Comparison of ENCODE assay signal across 1 cellular context in the genomic region with DNA sequence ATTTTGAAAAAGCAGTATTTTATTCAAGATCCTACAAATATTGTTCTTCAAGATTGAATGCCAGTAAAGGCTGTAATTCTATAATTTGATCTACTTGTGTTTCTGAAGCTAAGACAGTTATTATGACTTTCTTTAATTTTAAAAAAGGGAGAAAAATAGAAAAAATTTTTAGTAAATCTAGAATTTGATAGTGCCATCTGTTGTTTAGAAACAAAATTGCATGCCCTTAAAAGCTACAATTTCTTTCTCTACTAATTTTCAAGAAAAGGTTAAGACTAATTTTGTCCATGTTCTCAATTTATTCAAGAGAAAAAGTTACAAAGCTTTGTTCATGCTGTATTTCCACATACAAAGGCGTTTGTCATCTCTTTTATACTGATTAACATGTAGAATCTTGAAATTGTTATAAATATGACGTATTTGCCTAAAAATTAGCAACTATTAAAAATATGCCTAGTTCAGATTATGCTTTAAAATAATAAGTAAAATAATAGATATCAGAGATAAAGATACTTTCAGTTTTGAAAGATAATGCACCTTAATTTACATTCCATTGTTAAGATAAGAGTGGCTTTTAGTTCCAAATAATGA.
TF ChIP-seq lines count a peak whose summit lies in the region.

No MANE protein-coding gene starts in this region.

TF ChIP-seq in HepG2, 621 proteins besides CTCF, POLR2A, EP300 and RAD21:
- no peak for TF ChIP-seq SP2 (CRISPR knock-in tag; IDR thresholded peaks at IDR 0.05)
- no peak for TF ChIP-seq FOXK1 (CRISPR knock-in tag; IDR thresholded peaks at IDR 0.05; ENCODE audit: borderline replicate concordance, low read depth)
- TF ChIP-seq STAT5B (CRISPR knock-in tag; IDR thresholded peaks at IDR 0.05) = no peak
- 0 out of 2 replicates have a peak, but pooled peaks have one; percentile 6 for TF ChIP-seq CREB1 (IDR thresholded peaks at IDR 0.05)
- no peak for TF ChIP-seq CREB1 (CRISPR knock-in tag; IDR thresholded peaks at IDR 0.05)
- TF ChIP-seq SMC3 (IDR thresholded peaks at IDR 0.05; ENCODE audit: low read length) = 0 out of 2 replicates have a peak, but pooled peaks have one; percentile 10
- TF ChIP-seq, protein P1, sequence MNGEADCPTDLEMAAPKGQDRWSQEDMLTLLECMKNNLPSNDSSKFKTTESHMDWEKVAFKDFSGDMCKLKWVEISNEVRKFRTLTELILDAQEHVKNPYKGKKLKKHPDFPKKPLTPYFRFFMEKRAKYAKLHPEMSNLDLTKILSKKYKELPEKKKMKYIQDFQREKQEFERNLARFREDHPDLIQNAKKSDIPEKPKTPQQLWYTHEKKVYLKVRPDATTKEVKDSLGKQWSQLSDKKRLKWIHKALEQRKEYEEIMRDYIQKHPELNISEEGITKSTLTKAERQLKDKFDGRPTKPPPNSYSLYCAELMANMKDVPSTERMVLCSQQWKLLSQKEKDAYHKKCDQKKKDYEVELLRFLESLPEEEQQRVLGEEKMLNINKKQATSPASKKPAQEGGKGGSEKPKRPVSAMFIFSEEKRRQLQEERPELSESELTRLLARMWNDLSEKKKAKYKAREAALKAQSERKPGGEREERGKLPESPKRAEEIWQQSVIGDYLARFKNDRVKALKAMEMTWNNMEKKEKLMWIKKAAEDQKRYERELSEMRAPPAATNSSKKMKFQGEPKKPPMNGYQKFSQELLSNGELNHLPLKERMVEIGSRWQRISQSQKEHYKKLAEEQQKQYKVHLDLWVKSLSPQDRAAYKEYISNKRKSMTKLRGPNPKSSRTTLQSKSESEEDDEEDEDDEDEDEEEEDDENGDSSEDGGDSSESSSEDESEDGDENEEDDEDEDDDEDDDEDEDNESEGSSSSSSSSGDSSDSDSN (CRISPR knock-in tag; IDR thresholded peaks at IDR 0.05) = no peak
- no peak for TF ChIP-seq ZNF724P (CRISPR knock-in tag; IDR thresholded peaks at IDR 0.05; ENCODE audit: borderline replicate concordance)
- no peak for TF ChIP-seq CHD4 (IDR thresholded peaks at IDR 0.05; ENCODE audit: borderline replicate concordance, low read length)
- TF ChIP-seq ZNF713 (CRISPR knock-in tag; IDR thresholded peaks at IDR 0.05) = no peak
- no peak for TF ChIP-seq MBD4 (IDR thresholded peaks at IDR 0.05; ENCODE audit: borderline replicate concordance, low read length)
- no peak for TF ChIP-seq ZNF83 (CRISPR knock-in tag; IDR thresholded peaks at IDR 0.05; ENCODE audit: borderline replicate concordance)
- TF ChIP-seq STAG1 (CRISPR knock-in tag; IDR thresholded peaks at IDR 0.05) = peak; percentile 16; the same call in 1 of the 2 replicates
- no peak for TF ChIP-seq HMGA1 (CRISPR knock-in tag; conservative IDR thresholded peaks at IDR 0.05)
- TF ChIP-seq, protein P2, sequence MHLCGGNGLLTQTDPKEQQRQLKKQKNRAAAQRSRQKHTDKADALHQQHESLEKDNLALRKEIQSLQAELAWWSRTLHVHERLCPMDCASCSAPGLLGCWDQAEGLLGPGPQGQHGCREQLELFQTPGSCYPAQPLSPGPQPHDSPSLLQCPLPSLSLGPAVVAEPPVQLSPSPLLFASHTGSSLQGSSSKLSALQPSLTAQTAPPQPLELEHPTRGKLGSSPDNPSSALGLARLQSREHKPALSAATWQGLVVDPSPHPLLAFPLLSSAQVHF (CRISPR knock-in tag; IDR thresholded peaks at IDR 0.05) = no peak
- no peak for TF ChIP-seq ZNF138 (CRISPR knock-in tag; IDR thresholded peaks at IDR 0.05; ENCODE audit: low read depth)
- TF ChIP-seq ZNF879 (CRISPR knock-in tag; IDR thresholded peaks at IDR 0.05) = no peak
- TF ChIP-seq MATR3 (CRISPR knock-in tag; IDR thresholded peaks at IDR 0.05) = no peak
- no peak for TF ChIP-seq ZNF510 (CRISPR knock-in tag; IDR thresholded peaks at IDR 0.05; ENCODE audit: low read depth)
- no peak for TF ChIP-seq CENPT (CRISPR knock-in tag; IDR thresholded peaks at IDR 0.05; ENCODE audit: low read depth)
- no peak for TF ChIP-seq TEAD3 (CRISPR knock-in tag; optimal IDR thresholded peaks at IDR 0.05; ENCODE audit: borderline replicate concordance)
- no peak for TF ChIP-seq ZNF558 (CRISPR knock-in tag; IDR thresholded peaks at IDR 0.05; ENCODE audit: borderline replicate concordance)
- no peak for TF ChIP-seq FOSL1 (CRISPR knock-in tag; IDR thresholded peaks at IDR 0.05; ENCODE audit: borderline replicate concordance)
- TF ChIP-seq SCMH1 (CRISPR knock-in tag; IDR thresholded peaks at IDR 0.05; ENCODE audit: borderline replicate concordance) = no peak
- TF ChIP-seq ZNF446 (CRISPR knock-in tag; IDR thresholded peaks at IDR 0.05) = no peak
- no peak for TF ChIP-seq ZZZ3 (CRISPR knock-in tag; IDR thresholded peaks at IDR 0.05; ENCODE audit: borderline replicate concordance)
- no peak for TF ChIP-seq HMG20B (CRISPR knock-in tag; conservative IDR thresholded peaks at IDR 0.05)
- TF ChIP-seq, protein P3, sequence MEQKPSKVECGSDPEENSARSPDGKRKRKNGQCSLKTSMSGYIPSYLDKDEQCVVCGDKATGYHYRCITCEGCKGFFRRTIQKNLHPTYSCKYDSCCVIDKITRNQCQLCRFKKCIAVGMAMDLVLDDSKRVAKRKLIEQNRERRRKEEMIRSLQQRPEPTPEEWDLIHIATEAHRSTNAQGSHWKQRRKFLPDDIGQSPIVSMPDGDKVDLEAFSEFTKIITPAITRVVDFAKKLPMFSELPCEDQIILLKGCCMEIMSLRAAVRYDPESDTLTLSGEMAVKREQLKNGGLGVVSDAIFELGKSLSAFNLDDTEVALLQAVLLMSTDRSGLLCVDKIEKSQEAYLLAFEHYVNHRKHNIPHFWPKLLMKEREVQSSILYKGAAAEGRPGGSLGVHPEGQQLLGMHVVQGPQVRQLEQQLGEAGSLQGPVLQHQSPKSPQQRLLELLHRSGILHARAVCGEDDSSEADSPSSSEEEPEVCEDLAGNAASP (CRISPR knock-in tag; IDR thresholded peaks at IDR 0.05; ENCODE audit: borderline replicate concordance) = no peak
